In genomic region chr4:8917321-8917811, GRCh38 we compare ENCODE assay signal across 1 cellular context.
TF ChIP-seq lines count a peak whose summit lies in the region.

No MANE protein-coding gene starts in this region.

TF ChIP-seq in GM12878, 131 proteins besides CTCF, POLR2A, EP300 and RAD21 (continued from another document):
- TF ChIP-seq, protein P1, sequence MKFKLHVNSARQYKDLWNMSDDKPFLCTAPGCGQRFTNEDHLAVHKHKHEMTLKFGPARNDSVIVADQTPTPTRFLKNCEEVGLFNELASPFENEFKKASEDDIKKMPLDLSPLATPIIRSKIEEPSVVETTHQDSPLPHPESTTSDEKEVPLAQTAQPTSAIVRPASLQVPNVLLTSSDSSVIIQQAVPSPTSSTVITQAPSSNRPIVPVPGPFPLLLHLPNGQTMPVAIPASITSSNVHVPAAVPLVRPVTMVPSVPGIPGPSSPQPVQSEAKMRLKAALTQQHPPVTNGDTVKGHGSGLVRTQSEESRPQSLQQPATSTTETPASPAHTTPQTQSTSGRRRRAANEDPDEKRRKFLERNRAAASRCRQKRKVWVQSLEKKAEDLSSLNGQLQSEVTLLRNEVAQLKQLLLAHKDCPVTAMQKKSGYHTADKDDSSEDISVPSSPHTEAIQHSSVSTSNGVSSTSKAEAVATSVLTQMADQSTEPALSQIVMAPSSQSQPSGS (IDR thresholded peaks at IDR 0.05; ENCODE audit: low read length), result no peak
- TF ChIP-seq E2F4 (IDR thresholded peaks at IDR 0.05; ENCODE audit: low read depth, low read length), result no peak
- no peak for TF ChIP-seq SPI1 (IDR thresholded peaks at IDR 0.05; ENCODE audit: borderline replicate concordance, insufficient read depth, low read depth, low read length)
- TF ChIP-seq ZNF622 (IDR thresholded peaks at IDR 0.05), result no peak
- no peak for TF ChIP-seq ZBTB4 (CRISPR knock-in tag; IDR thresholded peaks at IDR 0.05)
- no peak for TF ChIP-seq YBX1 (IDR thresholded peaks at IDR 0.05)
- no peak for TF ChIP-seq SMC3 (IDR thresholded peaks at IDR 0.05; ENCODE audit: borderline replicate concordance, low read length)
- TF ChIP-seq, protein P2, sequence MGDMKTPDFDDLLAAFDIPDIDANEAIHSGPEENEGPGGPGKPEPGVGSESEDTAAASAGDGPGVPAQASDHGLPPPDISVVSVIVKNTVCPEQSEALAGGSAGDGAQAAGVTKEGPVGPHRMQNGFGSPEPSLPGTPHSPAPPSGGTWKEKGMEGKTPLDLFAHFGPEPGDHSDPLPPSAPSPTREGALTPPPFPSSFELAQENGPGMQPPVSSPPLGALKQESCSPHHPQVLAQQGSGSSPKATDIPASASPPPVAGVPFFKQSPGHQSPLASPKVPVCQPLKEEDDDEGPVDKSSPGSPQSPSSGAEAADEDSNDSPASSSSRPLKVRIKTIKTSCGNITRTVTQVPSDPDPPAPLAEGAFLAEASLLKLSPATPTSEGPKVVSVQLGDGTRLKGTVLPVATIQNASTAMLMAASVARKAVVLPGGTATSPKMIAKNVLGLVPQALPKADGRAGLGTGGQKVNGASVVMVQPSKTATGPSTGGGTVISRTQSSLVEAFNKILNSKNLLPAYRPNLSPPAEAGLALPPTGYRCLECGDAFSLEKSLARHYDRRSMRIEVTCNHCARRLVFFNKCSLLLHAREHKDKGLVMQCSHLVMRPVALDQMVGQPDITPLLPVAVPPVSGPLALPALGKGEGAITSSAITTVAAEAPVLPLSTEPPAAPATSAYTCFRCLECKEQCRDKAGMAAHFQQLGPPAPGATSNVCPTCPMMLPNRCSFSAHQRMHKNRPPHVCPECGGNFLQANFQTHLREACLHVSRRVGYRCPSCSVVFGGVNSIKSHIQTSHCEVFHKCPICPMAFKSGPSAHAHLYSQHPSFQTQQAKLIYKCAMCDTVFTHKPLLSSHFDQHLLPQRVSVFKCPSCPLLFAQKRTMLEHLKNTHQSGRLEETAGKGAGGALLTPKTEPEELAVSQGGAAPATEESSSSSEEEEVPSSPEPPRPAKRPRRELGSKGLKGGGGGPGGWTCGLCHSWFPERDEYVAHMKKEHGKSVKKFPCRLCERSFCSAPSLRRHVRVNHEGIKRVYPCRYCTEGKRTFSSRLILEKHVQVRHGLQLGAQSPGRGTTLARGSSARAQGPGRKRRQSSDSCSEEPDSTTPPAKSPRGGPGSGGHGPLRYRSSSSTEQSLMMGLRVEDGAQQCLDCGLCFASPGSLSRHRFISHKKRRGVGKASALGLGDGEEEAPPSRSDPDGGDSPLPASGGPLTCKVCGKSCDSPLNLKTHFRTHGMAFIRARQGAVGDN (IDR thresholded peaks at IDR 0.05), result no peak
- TF ChIP-seq MTA2 (IDR thresholded peaks at IDR 0.05; ENCODE audit: low read depth), result no peak
- no peak for TF ChIP-seq STAT3 (IDR thresholded peaks at IDR 0.05; ENCODE audit: low read depth, low read length)
- no peak for TF ChIP-seq TCF12 (IDR thresholded peaks at IDR 0.05; ENCODE audit: low read depth, low read length)
- no peak for TF ChIP-seq SMARCA5 (IDR thresholded peaks at IDR 0.05)
- no peak for TF ChIP-seq E4F1 (IDR thresholded peaks at IDR 0.05; ENCODE audit: borderline replicate concordance, partially characterized antibody)
